8 cellular contexts compared by ENCODE assay signal in genomic region chr14:55053018-55053417, GRCh38. TPM values are rescaled to one million over a fixed set of nuclear protein-coding genes. Genes with fewer than 3 reads are reported as not detected.
DNase-seq lines count a peak whose midpoint lies in the region; ATAC-seq, FAIRE-seq and TF ChIP-seq lines count a peak whose summit lies in the region.

No MANE protein-coding gene starts in this region.

- peaks cover 29% of the 10 kb centered on the region for H3K4me1 ChIP-seq in A549
- H3K4me1 ChIP-seq in HUES6 (ENCODE audit: control insufficient read depth, insufficient read depth, low read length): peaks cover 20% of the 10 kb centered on the region
- peaks cover 23% of the 10 kb centered on the region for H3K4me1 ChIP-seq in muscle layer of colon (ENCODE audit: insufficient read depth, low read length)

- H3K4me3 ChIP-seq in A549 (peak overlapping the region; percentile 95), HUES6 (ENCODE audit: low read depth, low read length) (peak overlapping the region; percentile 98), bronchial epithelial cell (ENCODE audit: low read depth, low read length) (peak overlapping the region; percentile 64), muscle layer of colon (ENCODE audit: low read depth in 1 of 2, low read length in 2 of 2) (peak overlapping the region in 1 of 2 donors; percentile 79)

- no peak for TF ChIP-seq RAD21 in A549 (conservative IDR thresholded peaks at IDR 0.05 in 1 of 2, IDR thresholded peaks at IDR 0.05 in 1 of 2)

- H3K9me3 ChIP-seq in A549: no peaks in the 10 kb centered on the region
- H3K9me3 ChIP-seq in HUES6 (ENCODE audit: control insufficient read depth, insufficient read depth, low read depth, low read length): no peaks in the 10 kb centered on the region
- H3K9me3 ChIP-seq in muscle layer of colon (ENCODE audit: low read length): no peaks in the 10 kb centered on the region

- H3K27ac ChIP-seq in A549 (peak overlapping the region; percentile 98 to 100; a peak in 5 of 6 replicates), HUES6 (ENCODE audit: low read depth, low read length) (peak overlapping the region; percentile 99), muscle layer of colon (ENCODE audit: low read depth, low read length) (peak overlapping the region; percentile 98)

- 42% methylated on average over 6 of the region's 6 CpGs for WGBS in A549 (ENCODE audit: missing lambda C conversion rate)

- peak overlapping the region; percentile 81 for H3K4me2 ChIP-seq in A549

- H3K9ac ChIP-seq in HUES6 (ENCODE audit: low read length) (peak overlapping the region; percentile 100), muscle layer of colon (ENCODE audit: low read length) (no peak overlapping the region)

- no peak for TF ChIP-seq EP300 in A549 (IDR thresholded peaks at IDR 0.05)

- FAIRE-seq in A549 (lab: Jason Lieb, UNC) (no peak), bronchial epithelial cell (lab: Jason Lieb, UNC) (no peak)

- TF ChIP-seq CTCF in A549 (IDR thresholded peaks at IDR 0.05) (no peak), bronchial epithelial cell (IDR thresholded peaks at IDR 0.05; ENCODE audit: insufficient read depth, low read length, severe bottlenecking) (no peak)

- H3K27me3 ChIP-seq in HUES6 (ENCODE audit: control insufficient read depth, insufficient read depth, low read length): no peaks in the 10 kb centered on the region
- H3K27me3 ChIP-seq in bronchial epithelial cell (ENCODE audit: control insufficient read depth, insufficient read depth, low read length): no peaks in the 10 kb centered on the region
- no peaks in the 10 kb centered on the region for H3K27me3 ChIP-seq in muscle layer of colon (ENCODE audit: control insufficient read depth in 1 of 2, insufficient read depth in 2 of 2, low read length in 2 of 2)

- H3K36me3 ChIP-seq in HUES6 (ENCODE audit: control insufficient read depth, insufficient read depth, low read length) (peaks cover 40% of the 10 kb centered on the region), bronchial epithelial cell (ENCODE audit: control insufficient read depth, insufficient read depth, low read length) (peaks cover 2% of the 10 kb centered on the region), muscle layer of colon (ENCODE audit: insufficient read depth, low read length) (no peaks in the 10 kb centered on the region)

- no peak for TF ChIP-seq POLR2A in A549 (IDR thresholded peaks at IDR 0.05; ENCODE audit: low read length)

- DNase-seq in A549 (ENCODE audit: low read depth in 1 of 2, low spot score in 1 of 2): no peak
- no peak for DNase-seq in bronchial epithelial cell (ENCODE audit: low read depth)
- DNase-seq in NCI-H446 treated with DMSO at 0.1 percent for 48 hours (lab: John Stamatoyannopoulos, UW): no peak
- DNase-seq in NCI-H2081 treated with DMSO at 0.1 percent for 48 hours (lab: John Stamatoyannopoulos, UW): no peak

- ATAC-seq in A549: no peak
- ATAC-seq in GM18517 (IDR thresholded peaks at IDR 0.05; ENCODE audit: unreplicated experiment): no peak
- ATAC-seq in HG03460 (IDR thresholded peaks at IDR 0.05; ENCODE audit: unreplicated experiment): no peak

- CTCF ChIA-PET in A549 (lab: Yijun Ruan, JAX): interaction anchor here (0.8 to 3.6 kb wide), 8 partner anchors 9 to 107 kb away, joined by 3 to 28 read pairs (median 8); partner anchors contain the start of genes LGALS3, SOCS4 and WDHD1

- POLR2A ChIA-PET in A549 (lab: Yijun Ruan, JAX): interaction anchor here (1.0 to 1.3 kb wide), 2 partner anchors 13 to 26 kb away, joined by 3 to 5 read pairs; partner anchors contain the start of genes SOCS4 and WDHD1

TF ChIP-seq in A549, 52 proteins besides CTCF, POLR2A, EP300 and RAD21 (continues in another document):
- TF ChIP-seq CBX8 (IDR thresholded peaks at IDR 0.05) (no peak), HOXB13 (CRISPR knock-in tag; IDR thresholded peaks at IDR 0.05; ENCODE audit: low read depth) (no peak), GATA3 (IDR thresholded peaks at IDR 0.05; ENCODE audit: borderline replicate concordance) (no peak), ATOH8 (CRISPR knock-in tag; IDR thresholded peaks at IDR 0.05; ENCODE audit: low read depth) (no peak), BCL3 (IDR thresholded peaks at IDR 0.05) (no peak), HEYL (CRISPR knock-in tag; IDR thresholded peaks at IDR 0.05) (no peak), SREBF2 (IDR thresholded peaks at IDR 0.05) (no peak), REST (IDR thresholded peaks at IDR 0.05) (no peak), ZFP36 (IDR thresholded peaks at IDR 0.05; ENCODE audit: borderline replicate concordance, partially characterized antibody) (no peak), NPAS2 (CRISPR knock-in tag; IDR thresholded peaks at IDR 0.05; ENCODE audit: borderline replicate concordance) (no peak), RFX5 (IDR thresholded peaks at IDR 0.05) (no peak), POLR2AphosphoS2 (conservative IDR thresholded peaks at IDR 0.05; ENCODE audit: low read length) (no peak), ZSCAN20 (CRISPR knock-in tag; IDR thresholded peaks at IDR 0.05) (no peak), CBX2 (IDR thresholded peaks at IDR 0.05; ENCODE audit: borderline replicate concordance, low read depth) (no peak)

RNA-seq across cellular contexts. Expression of gene MAPK1IP1L, which starts 1.6 kb away (rescaled TPM):
- 72.3 and 76.1 TPM in 2 replicates for polyA plus RNA-seq in A549 (2011; rRNA removed)
- polyA plus RNA-seq in A549 (2012; cell fraction: cytosol; rRNA removed): 145 and 182 TPM in 2 replicates
- 144 and 188 TPM in 2 replicates for polyA plus RNA-seq in A549 (2012; cell fraction: nucleus; rRNA removed)
- 42.9 to 48.2 TPM (median 43.0 TPM) in 3 replicates for polyA plus RNA-seq in A549 (2017; fragmentation: RNase III; extraction: RNeasy Plus Mini Kit Qiagen cat#74134 plus additional on column Dnase treatment)
- 284 and 330 TPM in 2 replicates for polyA minus RNA-seq in A549 (2011; rRNA and poly(A)+ RNA removed)
- 12.1 and 12.7 TPM in 2 replicates for total RNA-seq in bronchial epithelial cell

RNA-seq across cellular contexts. Expression of gene SOCS4, which starts 26.0 kb away (rescaled TPM):
- polyA plus RNA-seq in A549 (2011; rRNA removed): 15.3 and 15.9 TPM in 2 replicates
- polyA plus RNA-seq in A549 (2012; cell fraction: cytosol; rRNA removed): 3.0 TPM in 2 replicates
- 1.6 and 2.8 TPM in 2 replicates for polyA plus RNA-seq in A549 (2012; cell fraction: nucleus; rRNA removed)
- polyA plus RNA-seq in A549 (2017; fragmentation: RNase III; extraction: RNeasy Plus Mini Kit Qiagen cat#74134 plus additional on column Dnase treatment): 16.4 to 20.7 TPM (median 18.4 TPM) in 3 replicates
- polyA minus RNA-seq in A549 (2011; rRNA and poly(A)+ RNA removed): 26.5 and 26.9 TPM in 2 replicates
- total RNA-seq in bronchial epithelial cell: 10.0 and 13.6 TPM in 2 replicates

RNA-seq across cellular contexts. Expression of gene WDHD1, which starts 26.1 kb away (rescaled TPM):
- polyA plus RNA-seq in A549 (2011; rRNA removed) (21.1 and 35.6 TPM in 2 replicates), A549 (2017; fragmentation: RNase III; extraction: RNeasy Plus Mini Kit Qiagen cat#74134 plus additional on column Dnase treatment) (14.4 to 16.3 TPM (median 16.0 TPM) in 3 replicates)
- polyA plus RNA-seq in A549 (2012; cell fraction: cytosol; rRNA removed): 5.8 and 6.0 TPM in 2 replicates
- polyA plus RNA-seq in A549 (2012; cell fraction: nucleus; rRNA removed): 3.5 and 3.9 TPM in 2 replicates
- polyA minus RNA-seq in A549 (2011; rRNA and poly(A)+ RNA removed): 17.9 and 19.7 TPM in 2 replicates
- 8.7 and 10.0 TPM in 2 replicates for total RNA-seq in bronchial epithelial cell
